7 cellular contexts compared by ENCODE assay signal in the genomic region with DNA sequence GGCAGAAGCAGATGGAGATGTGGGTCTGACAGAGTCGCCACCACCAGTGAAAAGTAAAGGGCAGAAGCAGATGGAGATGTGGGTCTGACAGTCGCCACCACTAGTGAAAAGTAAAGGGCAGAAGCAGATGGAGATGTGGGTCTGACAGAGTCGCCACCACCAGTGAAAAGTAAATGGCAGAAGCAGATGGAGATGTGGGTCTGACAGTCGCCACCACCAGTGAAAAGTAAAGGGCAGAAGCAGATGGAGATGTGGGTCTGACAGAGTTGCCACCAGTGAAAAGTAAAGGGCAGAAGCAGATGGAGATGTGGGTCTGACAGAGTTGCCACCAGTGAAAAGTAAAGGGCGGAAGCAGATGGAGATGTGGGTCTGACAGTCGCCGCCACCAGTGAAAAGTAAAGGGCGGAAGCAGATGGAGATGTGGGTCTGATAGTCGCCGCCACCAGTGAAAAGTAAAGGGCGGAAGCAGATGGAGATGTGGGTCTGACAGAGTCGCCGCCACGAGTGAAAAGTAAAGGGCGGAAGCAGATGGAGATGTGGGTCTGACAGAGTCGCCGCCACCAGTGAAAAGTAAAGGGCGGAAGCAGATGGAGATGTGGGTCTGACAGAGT. TPM values are rescaled to one million over a fixed set of nuclear protein-coding genes. Genes with fewer than 3 reads are reported as not detected.
DNase-seq lines count a peak whose midpoint lies in the region; ATAC-seq and TF ChIP-seq lines count a peak whose summit lies in the region.
"Not testable (repeated sequence)": the region's sequence is repeated elsewhere in the genome, so short reads cannot be mapped to it uniquely, and the experiment has no call there.

No MANE protein-coding gene starts in this region.

- DNase-seq in CMK (ENCODE audit: low read depth) (peak; percentile 68), immature natural killer cell (peak in 1 of 3 donors; percentile 14)
- DNase-seq in Jurkat, Clone E6-1 (ENCODE audit: low read depth, low spot score): peak; percentile 75
- DNase-seq in activated T-cell treated with anti-CD3 and anti-CD28 coated beads, Interleukin-2, amount 50 U/mL, for 72 hours; activated naive CD8-positive, alpha-beta T cell treated with anti-CD3 and anti-CD28 coated beads, Interleukin-2, amount 10 ng/mL, durations not matched to agents 7 days and 5 days; natural killer cell: not testable (repeated sequence)

- not testable (repeated sequence) for H3K4me3 ChIP-seq in Jurkat, Clone E6-1 (ENCODE audit: low read length)

- intact Hi-C loops in natural killer cell (cut with micrococcal nuclease): not testable (repeated sequence)

- H3K27ac Mint-ChIP-seq in activated T-cell treated with anti-CD3 and anti-CD28 coated beads, Interleukin-2, amount 50 U/mL, for 72 hours: peak overlapping the region; percentile 52
- H3K27ac Mint-ChIP-seq in activated naive CD4-positive, alpha-beta T cell treated with anti-CD3 and anti-CD28 coated beads, Interleukin-2, amount 50 U/mL, for 24 hours: peak overlapping the region; percentile 35
- H3K27ac Mint-ChIP-seq in activated naive CD8-positive, alpha-beta T cell treated with anti-CD3 and anti-CD28 coated beads, Interleukin-2, amount 10 ng/mL, durations not matched to agents 7 days and 5 days: peak overlapping the region; percentile 75
- H3K27ac Mint-ChIP-seq in immature natural killer cell (peak overlapping the region; percentile 23 to 78 (median 52)), natural killer cell (peak overlapping the region; percentile 61 to 74)

- ATAC-seq in activated T-cell treated with anti-CD3 and anti-CD28 coated beads, Interleukin-2, amount 50 U/mL, for 72 hours (replicated peaks in 1 of 2); activated naive CD8-positive, alpha-beta T cell treated with anti-CD3 and anti-CD28 coated beads, Interleukin-2, amount 10 ng/mL, durations not matched to agents 7 days and 5 days (ENCODE audit: low read depth); natural killer cell: not testable (repeated sequence)

- peaks cover 2 to 17% of the 10 kb centered on the region in 2 donors for H3K36me3 Mint-ChIP-seq in activated T-cell treated with anti-CD3 and anti-CD28 coated beads, Interleukin-2, amount 50 U/mL, for 72 hours (ENCODE audit: insufficient read depth in 2 of 2)
- H3K36me3 Mint-ChIP-seq in activated naive CD4-positive, alpha-beta T cell treated with anti-CD3 and anti-CD28 coated beads, Interleukin-2, amount 50 U/mL, for 24 hours; natural killer cell: not testable (repeated sequence)
- H3K36me3 Mint-ChIP-seq in activated naive CD8-positive, alpha-beta T cell treated with anti-CD3 and anti-CD28 coated beads, Interleukin-2, amount 10 ng/mL, durations not matched to agents 7 days and 5 days: peaks cover 27% of the 10 kb centered on the region
- H3K36me3 Mint-ChIP-seq in immature natural killer cell: peaks cover 4 to 27% (median 16%) of the 10 kb centered on the region in 3 donors

- POLR2A ChIA-PET in activated naive CD8-positive, alpha-beta T cell treated with anti-CD3 and anti-CD28 coated beads, Interleukin-2, amount 10 ng/mL, durations not matched to agents 7 days and 5 days (lab: Charles Lee): not testable (repeated sequence)

- TF ChIP-seq CTCF in natural killer cell (IDR thresholded peaks at IDR 0.05): not testable (repeated sequence)

- H3K4me1 Mint-ChIP-seq in activated T-cell treated with anti-CD3 and anti-CD28 coated beads, Interleukin-2, amount 50 U/mL, for 72 hours (ENCODE audit: low read depth): not testable (repeated sequence)
- peaks cover 17% of the 10 kb centered on the region for H3K4me1 Mint-ChIP-seq in activated naive CD4-positive, alpha-beta T cell treated with anti-CD3 and anti-CD28 coated beads, Interleukin-2, amount 50 U/mL, for 24 hours
- H3K4me1 Mint-ChIP-seq in activated naive CD8-positive, alpha-beta T cell treated with anti-CD3 and anti-CD28 coated beads, Interleukin-2, amount 10 ng/mL, durations not matched to agents 7 days and 5 days: peaks cover 11% of the 10 kb centered on the region
- H3K4me1 Mint-ChIP-seq in immature natural killer cell: peaks cover 40 to 52% of the 10 kb centered on the region in 2 donors
- peaks cover 22 to 33% of the 10 kb centered on the region in 2 donors for H3K4me1 Mint-ChIP-seq in natural killer cell

- H3K9me3 Mint-ChIP-seq in activated T-cell treated with anti-CD3 and anti-CD28 coated beads, Interleukin-2, amount 50 U/mL, for 72 hours; activated naive CD4-positive, alpha-beta T cell treated with anti-CD3 and anti-CD28 coated beads, Interleukin-2, amount 50 U/mL, for 24 hours; activated naive CD8-positive, alpha-beta T cell treated with anti-CD3 and anti-CD28 coated beads, Interleukin-2, amount 10 ng/mL, durations not matched to agents 7 days and 5 days; immature natural killer cell; natural killer cell: not testable (repeated sequence)

- not testable (repeated sequence) for H3K27me3 Mint-ChIP-seq in activated T-cell treated with anti-CD3 and anti-CD28 coated beads, Interleukin-2, amount 50 U/mL, for 72 hours (ENCODE audit: low read depth); activated naive CD4-positive, alpha-beta T cell treated with anti-CD3 and anti-CD28 coated beads, Interleukin-2, amount 50 U/mL, for 24 hours; activated naive CD8-positive, alpha-beta T cell treated with anti-CD3 and anti-CD28 coated beads, Interleukin-2, amount 10 ng/mL, durations not matched to agents 7 days and 5 days; natural killer cell (ENCODE audit: low read depth in 2 of 2)
- peaks cover 8 to 15% (median 10%) of the 10 kb centered on the region in 3 donors for H3K27me3 Mint-ChIP-seq in immature natural killer cell (ENCODE audit: low read depth in 3 of 3)

- not testable (repeated sequence) for H3K4me3 Mint-ChIP-seq in activated T-cell treated with anti-CD3 and anti-CD28 coated beads, Interleukin-2, amount 50 U/mL, for 72 hours; activated naive CD4-positive, alpha-beta T cell treated with anti-CD3 and anti-CD28 coated beads, Interleukin-2, amount 50 U/mL, for 24 hours; activated naive CD8-positive, alpha-beta T cell treated with anti-CD3 and anti-CD28 coated beads, Interleukin-2, amount 10 ng/mL, durations not matched to agents 7 days and 5 days; immature natural killer cell; natural killer cell

RNA-seq across cellular contexts. Expression of gene AP2A2, which starts 35.7 kb away (rescaled TPM):
- 65.0 TPM for polyA plus RNA-seq in Jurkat, Clone E6-1 (2012; ENCODE audit: insufficient read depth, insufficient read length)
- total RNA-seq in activated T-cell treated with anti-CD3 and anti-CD28 coated beads, Interleukin-2, amount 50 U/mL, for 72 hours: 10 to 100 TPM; 49.5 to 57.0 TPM
- total RNA-seq in activated naive CD8-positive, alpha-beta T cell treated with anti-CD3 and anti-CD28 coated beads, Interleukin-2, amount 10 ng/mL, durations not matched to agents 7 days and 5 days: 10 to 100 TPM; 49.1 to 52.1 TPM
- 10 to 100 TPM in 1 of 3 donors, 1 to 10 TPM in 2; 2.5 to 11.0 (median 7.1) TPM for polyA plus RNA-seq in immature natural killer cell
- 100 to 1,000 TPM in 1 of 3 donors, 10 to 100 TPM in 2; 57.2 to 120 (median 82.9) TPM for total RNA-seq in natural killer cell

RNA-seq across cellular contexts. Expression of gene CHID1, which starts 50.8 kb away (rescaled TPM):
- polyA plus RNA-seq in Jurkat, Clone E6-1 (2012; ENCODE audit: insufficient read depth, insufficient read length): 76.2 TPM
- 10 to 100 TPM; 33.9 to 44.2 TPM for total RNA-seq in activated T-cell treated with anti-CD3 and anti-CD28 coated beads, Interleukin-2, amount 50 U/mL, for 72 hours
- total RNA-seq in activated naive CD8-positive, alpha-beta T cell treated with anti-CD3 and anti-CD28 coated beads, Interleukin-2, amount 10 ng/mL, durations not matched to agents 7 days and 5 days: 10 to 100 TPM; 39.7 to 47.9 TPM
- 10 to 100 TPM; 52.2 to 74.6 (median 67.4) TPM for polyA plus RNA-seq in immature natural killer cell
- 10 to 100 TPM; 32.6 to 40.3 (median 33.2) TPM for total RNA-seq in natural killer cell
